11 cellular contexts compared by ENCODE assay signal in the genomic region with DNA sequence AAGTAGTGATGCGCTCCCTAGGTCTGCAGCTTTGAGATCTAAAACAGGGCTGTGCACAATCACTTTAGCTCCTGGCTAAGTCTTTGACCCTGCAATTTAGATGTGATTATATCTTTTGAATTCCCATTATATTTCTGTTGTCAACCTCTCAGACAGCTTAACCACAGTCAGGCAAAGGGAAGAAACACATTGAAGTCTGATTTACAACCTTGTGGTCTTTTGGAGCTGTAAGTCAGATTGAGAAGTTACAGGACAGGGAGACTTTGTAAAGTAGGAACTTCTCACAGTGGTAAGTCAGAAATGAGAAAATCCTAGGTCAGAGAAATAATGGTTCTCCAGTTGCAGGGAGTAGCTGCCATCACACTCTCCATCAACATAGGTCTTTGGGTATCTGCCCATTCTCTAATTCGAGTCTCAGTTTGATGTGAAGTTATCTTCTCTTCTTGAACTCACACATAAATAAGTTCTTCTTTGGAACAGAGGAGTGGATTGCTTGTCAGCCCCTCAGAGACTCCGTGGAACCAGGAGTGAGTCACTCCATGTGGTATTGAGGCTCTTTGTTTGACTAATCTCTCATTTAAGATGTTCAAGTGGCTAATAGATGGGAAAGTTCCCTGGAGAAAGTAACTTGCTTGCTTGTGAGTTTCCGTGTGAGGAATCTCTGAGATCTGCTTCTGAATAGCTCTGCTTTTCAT. TPM values are rescaled to one million over a fixed set of nuclear protein-coding genes. Genes with fewer than 3 reads are reported as not detected.
DNase-seq lines count a peak whose midpoint lies in the region; ATAC-seq, FAIRE-seq and TF ChIP-seq lines count a peak whose summit lies in the region.
"Had no signal": no experiment of that assay in that cellular context is flagged by ENCODE, and none has a peak within 500 bp of the region (broad histone marks: within the 10 kb centered on the region; RNA-seq: fewer than 3 reads in every experiment).

No MANE protein-coding gene starts in this region.

- WGBS in mesodermal cell (ENCODE audit: insufficient coverage in 2 of 2), 2 experiments = 71% methylated on average over 2 of the region's 4 CpGs; no CpG with 5 or more reads in 1 of the 2 experiments
- WGBS in small intestine, 3 donors = 74 to 80% (median 78%) methylated on average over 4 of the region's 4 CpGs

- no peaks in the 10 kb centered on the region for H3K27me3 Mint-ChIP-seq in CD4-positive, CD25-positive, alpha-beta regulatory T cell

- no peak for DNase-seq in CD4-positive, CD25-positive, alpha-beta regulatory T cell
- peak in 1 of 2 donors; percentile 10 for DNase-seq in activated naive CD4-positive, alpha-beta T cell treated with anti-CD3 and anti-CD28 coated beads, Interleukin-2, amount 50 U/mL, for 72 hours (ENCODE audit: low spot score in 2 of 2)
- DNase-seq in upper lobe of right lung = no peak
- DNase-seq in small intestine = no peak
- DNase-seq: NCI-H1105 had no signal

- no peak overlapping the region for H3K4me3 Mint-ChIP-seq in CD4-positive, CD25-positive, alpha-beta regulatory T cell

- TF ChIP-seq CTCF in upper lobe of right lung (IDR thresholded peaks at IDR 0.05) = no peak

- peaks cover 16 to 28% (median 17%) of the 10 kb centered on the region in 4 donors for H3K4me1 Mint-ChIP-seq in CD4-positive, CD25-positive, alpha-beta regulatory T cell

- H3K27ac ChIP-seq in CD4-positive, CD25-positive, alpha-beta regulatory T cell (ENCODE audit: insufficient read depth, low read length, poor library complexity, severe bottlenecking) = no peak overlapping the region
- H3K27ac ChIP-seq in KOPT-K1 (ENCODE audit: low read depth, low read length, poor library complexity, severe bottlenecking) (peak overlapping the region; percentile 88), mesodermal cell (ENCODE audit: low read depth, low read length, severe bottlenecking) (peak overlapping the region; percentile 41), upper lobe of right lung (no peak overlapping the region), small intestine (ENCODE audit: low read depth in 1 of 2, low read length in 1 of 2) (no peak overlapping the region)

- H3K9me3 Mint-ChIP-seq in CD4-positive, CD25-positive, alpha-beta regulatory T cell = peaks cover 0 to 15% (median 8%) of the 10 kb centered on the region in 7 donors
- H3K9me3 Mint-ChIP-seq in activated naive CD4-positive, alpha-beta T cell treated with anti-CD3 and anti-CD28 coated beads, Interleukin-2, amount 50 U/mL, for 72 hours = peaks cover 5 to 15% of the 10 kb centered on the region in 2 donors

- H3K27ac Mint-ChIP-seq in CD4-positive, CD25-positive, alpha-beta regulatory T cell = peak overlapping the region in 2 of 3 donors; percentile 95 to 96
- peak overlapping the region in 1 of 2 donors; percentile 94 for H3K27ac Mint-ChIP-seq in activated naive CD4-positive, alpha-beta T cell treated with anti-CD3 and anti-CD28 coated beads, Interleukin-2, amount 50 U/mL, for 72 hours

- H3K4me3 ChIP-seq in CD4-positive, CD25-positive, alpha-beta regulatory T cell (ENCODE audit: low read depth, low read length) = no peak overlapping the region
- H3K4me3 ChIP-seq in mesodermal cell (ENCODE audit: extremely low read depth, insufficient read depth, low read length, poor library complexity, severe bottlenecking) (no peak overlapping the region), upper lobe of right lung (no peak overlapping the region), small intestine (ENCODE audit: low read depth in 1 of 2, low read length in 2 of 2) (no peak overlapping the region)
- H3K4me3 ChIP-seq: lung had no signal

- H3K36me3 ChIP-seq in CD4-positive, CD25-positive, alpha-beta regulatory T cell (ENCODE audit: control insufficient read depth, insufficient read depth, low read length) = no peaks in the 10 kb centered on the region
- H3K36me3 ChIP-seq in KOPT-K1 (ENCODE audit: insufficient read depth, low read length) (no peaks in the 10 kb centered on the region), mesodermal cell (ENCODE audit: control insufficient read depth, insufficient read depth, low read length) (no peaks in the 10 kb centered on the region), upper lobe of right lung (no peaks in the 10 kb centered on the region), small intestine (ENCODE audit: control insufficient read depth in 2 of 2, insufficient read depth in 2 of 2, low read length in 2 of 2) (no peaks in the 10 kb centered on the region)

- H3K36me3 Mint-ChIP-seq in CD4-positive, CD25-positive, alpha-beta regulatory T cell = no peaks in the 10 kb centered on the region
- peaks cover 23 to 26% of the 10 kb centered on the region in 2 donors for H3K36me3 Mint-ChIP-seq in activated naive CD4-positive, alpha-beta T cell treated with anti-CD3 and anti-CD28 coated beads, Interleukin-2, amount 50 U/mL, for 72 hours

- no peak for FAIRE-seq in small intestine (lab: Jason Lieb, UNC)

- H3K4me1 ChIP-seq in CD4-positive, CD25-positive, alpha-beta regulatory T cell (ENCODE audit: control insufficient read depth, insufficient read depth, low read length, poor library complexity, severe bottlenecking) = peaks cover 12% of the 10 kb centered on the region
- H3K4me1 ChIP-seq in mesodermal cell (ENCODE audit: control insufficient read depth, insufficient read depth, low read length, poor library complexity, severe bottlenecking) = peaks cover 18% of the 10 kb centered on the region
- no peaks in the 10 kb centered on the region for H3K4me1 ChIP-seq in upper lobe of right lung
- H3K4me1 ChIP-seq in small intestine (ENCODE audit: control insufficient read depth in 2 of 2, insufficient read depth in 1 of 2, low read depth in 1 of 2, low read length in 1 of 2) = no peaks in the 10 kb centered on the region

- peak in 1 of 2 donors; percentile 19 for ATAC-seq in CD4-positive, CD25-positive, alpha-beta regulatory T cell (ENCODE audit: low read depth in 2 of 2)
- ATAC-seq in activated naive CD4-positive, alpha-beta T cell treated with anti-CD3 and anti-CD28 coated beads, Interleukin-2, amount 50 U/mL, for 72 hours = peak; percentile 84 to 91
- no peak for ATAC-seq in GM21381 (IDR thresholded peaks at IDR 0.05; ENCODE audit: unreplicated experiment)
- no peak for ATAC-seq in upper lobe of right lung
- no peak for ATAC-seq in HG03342 (IDR thresholded peaks at IDR 0.05; ENCODE audit: unreplicated experiment)
- ATAC-seq: Panc1 had no signal

- no peaks in the 10 kb centered on the region for H3K27me3 ChIP-seq in CD4-positive, CD25-positive, alpha-beta regulatory T cell (ENCODE audit: control insufficient read depth, insufficient read depth, low read length)
- H3K27me3 ChIP-seq in upper lobe of right lung (no peaks in the 10 kb centered on the region), small intestine (ENCODE audit: control insufficient read depth in 2 of 2, insufficient read depth in 2 of 2, low read length in 2 of 2) (no peaks in the 10 kb centered on the region)

- intact Hi-C loops in upper lobe of right lung (cut with DNase I) = no loop called here

- H3K9me3 ChIP-seq in CD4-positive, CD25-positive, alpha-beta regulatory T cell (ENCODE audit: control insufficient read depth in 2 of 2, low read length in 2 of 2) = peaks cover 0 to 9% of the 10 kb centered on the region in 2 experiments
- H3K9me3 ChIP-seq in KOPT-K1 (ENCODE audit: insufficient read depth, low read length, poor library complexity, severe bottlenecking) (peaks cover 23% of the 10 kb centered on the region), mesodermal cell (ENCODE audit: control insufficient read depth, low read length) (no peaks in the 10 kb centered on the region), upper lobe of right lung (no peaks in the 10 kb centered on the region), small intestine (ENCODE audit: control insufficient read depth, low read depth) (no peaks in the 10 kb centered on the region)

RNA-seq across cellular contexts. Expression of a gene that starts 35.0 kb away (rescaled TPM):
- 193 TPM for total RNA-seq in CD4-positive, CD25-positive, alpha-beta regulatory T cell
- 1 to 10 TPM; 3.6 to 8.6 (median 4.0) TPM for polyA plus RNA-seq in CD4-positive, CD25-positive, alpha-beta regulatory T cell
- total RNA-seq in activated naive CD4-positive, alpha-beta T cell treated with anti-CD3 and anti-CD28 coated beads, Interleukin-2, amount 50 U/mL, for 72 hours = 10 to 100 TPM; 42.8 to 48.0 TPM
- polyA plus RNA-seq in mesodermal cell (2013, experiment 1 of 2) = 46.5 TPM
- polyA plus RNA-seq in mesodermal cell (2013, experiment 2 of 2) = 33.8 TPM
- 204 TPM for total RNA-seq in upper lobe of right lung
- polyA plus RNA-seq in small intestine = 100 to 1,000 TPM; 127 to 848 (median 239) TPM

Comparison
In these comparisons a context has a peak if more than half of its experiments do, and no peak if none do; other contexts are left out.
1. ATAC-seq: peak in activated naive CD4-positive, alpha-beta T cell treated with anti-CD3 and anti-CD28 coated beads, Interleukin-2, amount 50 U/mL, for 72 hours (2 of 2); none in GM21381 (single experiment), upper lobe of right lung (single experiment) and HG03342 (single experiment).
2. H3K27ac ChIP-seq: peak in KOPT-K1 (single experiment) and mesodermal cell (single experiment); none in CD4-positive, CD25-positive, alpha-beta regulatory T cell (single experiment), upper lobe of right lung (single experiment) and small intestine (0 of 2).